9 cellular contexts compared by ENCODE assay signal in the genomic region with DNA sequence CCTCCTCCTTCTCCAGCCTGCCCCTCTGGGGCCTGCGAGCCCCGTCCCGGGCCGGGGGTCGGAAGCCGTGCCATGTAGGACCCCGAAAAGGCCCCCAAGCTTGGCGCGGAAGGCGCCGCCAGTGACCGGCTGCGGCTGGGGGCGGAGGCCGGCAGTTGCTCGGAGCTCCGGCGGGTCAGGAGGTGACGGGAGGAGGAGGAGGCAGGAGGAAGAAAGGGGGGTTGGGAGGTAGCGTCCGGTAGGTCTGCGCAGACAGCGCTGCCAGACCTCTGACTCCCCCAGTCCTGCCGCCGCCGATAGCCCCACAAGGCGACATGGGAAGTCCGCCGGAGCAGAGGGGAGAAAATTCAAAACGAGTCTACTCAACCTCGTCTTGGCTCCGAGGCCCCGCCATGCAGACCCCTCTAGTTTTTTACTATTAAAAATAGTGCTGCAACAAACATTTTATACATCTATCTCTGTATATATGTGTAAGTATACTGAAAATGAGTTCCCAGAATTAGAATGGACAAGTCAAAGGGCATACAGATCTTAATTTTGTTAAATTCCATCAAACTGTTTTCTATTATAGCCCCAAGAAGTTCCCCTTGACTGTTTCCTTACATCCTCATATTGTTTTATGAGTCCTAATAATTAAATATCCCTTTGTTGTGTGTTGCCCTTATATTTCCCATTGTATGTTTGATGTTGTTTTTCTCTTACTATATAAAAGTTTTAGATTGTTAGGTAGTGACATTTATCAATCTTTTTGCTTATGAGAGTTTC. TPM values are rescaled to one million over a fixed set of nuclear protein-coding genes. Genes with fewer than 3 reads are reported as not detected.
DNase-seq lines count a peak whose midpoint lies in the region; ATAC-seq and TF ChIP-seq lines count a peak whose summit lies in the region.
"Not testable (repeated sequence)": the region's sequence is repeated elsewhere in the genome, so short reads cannot be mapped to it uniquely, and the experiment has no call there.
"Had no signal": no experiment of that assay in that cellular context is flagged by ENCODE, and none has a peak within 500 bp of the region (broad histone marks: within the 10 kb centered on the region; RNA-seq: fewer than 3 reads in every experiment).

No MANE protein-coding gene starts in this region.

- not testable (repeated sequence) for TF ChIP-seq CTCF in RWPE2 (IDR thresholded peaks at IDR 0.05; ENCODE audit: poor library complexity, severe bottlenecking); gastrocnemius medialis (IDR thresholded peaks at IDR 0.05 in 4 of 5, conservative IDR thresholded peaks at IDR 0.05 in 1 of 5)

- peak overlapping the region; percentile 91 for H3K4me3 Mint-ChIP-seq in activated T-helper 1 cell treated with anti-CD3 and anti-CD28 coated beads, Interleukin-12 subunit alpha, Interleukin-12 subunit beta, Interleukin-2, Interleukin-4 antibody, amounts not matched to agents 30 ng/mL and 10 ng/mL and 1 ng/mL, durations not matched to agents 14 hours and 24 hours and 36 hours

- not testable (repeated sequence) for H3K36me3 ChIP-seq in ACC112 (ENCODE audit: insufficient read depth, low read length); RWPE2 (ENCODE audit: low read depth); endocrine pancreas (ENCODE audit: control insufficient read depth, insufficient read depth, low read length); gastrocnemius medialis

- not testable (repeated sequence) for H3K27me3 ChIP-seq in ACC112 (ENCODE audit: insufficient read depth, low read length); endocrine pancreas (ENCODE audit: control insufficient read depth, insufficient read depth, low read length); gastrocnemius medialis
- H3K27me3 ChIP-seq in RWPE2 (ENCODE audit: insufficient read depth, poor library complexity, severe bottlenecking) = peaks cover 19% of the 10 kb centered on the region

- peaks cover 30% of the 10 kb centered on the region for H3K27me3 Mint-ChIP-seq in activated T-helper 1 cell treated with anti-CD3 and anti-CD28 coated beads, Interleukin-12 subunit alpha, Interleukin-12 subunit beta, Interleukin-2, Interleukin-4 antibody, amounts not matched to agents 30 ng/mL and 10 ng/mL and 1 ng/mL, durations not matched to agents 14 hours and 24 hours and 36 hours (ENCODE audit: insufficient read depth)

- peaks cover 21% of the 10 kb centered on the region for H3K4me1 Mint-ChIP-seq in activated T-helper 1 cell treated with anti-CD3 and anti-CD28 coated beads, Interleukin-12 subunit alpha, Interleukin-12 subunit beta, Interleukin-2, Interleukin-4 antibody, amounts not matched to agents 30 ng/mL and 10 ng/mL and 1 ng/mL, durations not matched to agents 14 hours and 24 hours and 36 hours (ENCODE audit: low read depth)

- peak overlapping the region; percentile 83 for H2AFZ ChIP-seq in ACC112 (ENCODE audit: low read length, unreplicated experiment)

- not testable (repeated sequence) for H3K4me1 ChIP-seq in ACC112 (ENCODE audit: control insufficient read depth, insufficient read depth, low read length, unreplicated experiment); RWPE2 (ENCODE audit: insufficient read depth, poor library complexity, severe bottlenecking); endocrine pancreas (ENCODE audit: control insufficient read depth, insufficient read depth, low read length)
- H3K4me1 ChIP-seq in gastrocnemius medialis = peaks cover 9 to 16% of the 10 kb centered on the region in 2 donors

- H3K36me3 Mint-ChIP-seq in activated T-helper 1 cell treated with anti-CD3 and anti-CD28 coated beads, Interleukin-12 subunit alpha, Interleukin-12 subunit beta, Interleukin-2, Interleukin-4 antibody, amounts not matched to agents 30 ng/mL and 10 ng/mL and 1 ng/mL, durations not matched to agents 14 hours and 24 hours and 36 hours (ENCODE audit: low read depth) = not testable (repeated sequence)

- in situ Hi-C loops in gastrocnemius medialis (cut with MboI; ENCODE audit: low sequenced_read_pairs in 4 of 4) = loop anchor here in 1 of 4 donors (10.0 kb wide), 1 partner anchor 212 kb away; the partner anchor contains the start of gene WASL

- H3K9ac ChIP-seq in endocrine pancreas (ENCODE audit: control insufficient read depth, insufficient read depth, low read length) = not testable (repeated sequence)

- not testable (repeated sequence) for H3K9me3 ChIP-seq in RWPE2 (ENCODE audit: severe bottlenecking); endocrine pancreas (ENCODE audit: control insufficient read depth, low read length); gastrocnemius medialis

- H3K79me2 ChIP-seq in ACC112 (ENCODE audit: control insufficient read depth, insufficient read depth, low read length, unreplicated experiment) = not testable (repeated sequence)

- not testable (repeated sequence) for H3K27ac ChIP-seq in ACC112 (ENCODE audit: low read depth, low read length); RWPE2 (ENCODE audit: poor library complexity, severe bottlenecking); gastrocnemius medialis

- TF ChIP-seq POLR2A in gastrocnemius medialis (IDR thresholded peaks at IDR 0.05) = not testable (repeated sequence)

- not testable (repeated sequence) for H3K27ac Mint-ChIP-seq in activated T-helper 1 cell treated with anti-CD3 and anti-CD28 coated beads, Interleukin-12 subunit alpha, Interleukin-12 subunit beta, Interleukin-2, Interleukin-4 antibody, amounts not matched to agents 30 ng/mL and 10 ng/mL and 1 ng/mL, durations not matched to agents 14 hours and 24 hours and 36 hours

- intact Hi-C loops in activated T-helper 1 cell treated with anti-CD3 and anti-CD28 coated beads, Interleukin-12 subunit alpha, Interleukin-12 subunit beta, Interleukin-2, Interleukin-4 antibody, amounts not matched to agents 30 ng/mL and 10 ng/mL and 1 ng/mL, durations not matched to agents 14 hours and 24 hours and 36 hours (cut with micrococcal nuclease); gastrocnemius medialis (cut with DNase I; ENCODE audit: low total_unique reads): not testable (repeated sequence)

- peak overlapping the region; percentile 63 for H3K4me3 ChIP-seq in ACC112 (ENCODE audit: low read depth, low read length)
- H3K4me3 ChIP-seq in RWPE2 (ENCODE audit: severe bottlenecking) = not testable (repeated sequence)
- H3K4me3 ChIP-seq in endocrine pancreas (ENCODE audit: control insufficient read depth, insufficient read depth, low read length) = peak overlapping the region; percentile 75
- H3K4me3 ChIP-seq in gastrocnemius medialis = peak overlapping the region; percentile 23 to 50 (median 35)

- DNase-seq in RWPE2 (ENCODE audit: low spot score) = not testable (repeated sequence)
- DNase-seq in activated T-helper 1 cell treated with anti-CD3 and anti-CD28 coated beads, Interleukin-12 subunit alpha, Interleukin-12 subunit beta, Interleukin-2, Interleukin-4 antibody, amounts not matched to agents 30 ng/mL and 10 ng/mL and 1 ng/mL, durations not matched to agents 14 hours and 24 hours and 36 hours (ENCODE audit: low spot score) = peak; percentile 16
- DNase-seq in left kidney (ENCODE audit: low read depth, low spot score) (peak; percentile 23), gastrocnemius medialis (peak in 1 of 2 donors; percentile 30)

- ATAC-seq in GM19023 (IDR thresholded peaks at IDR 0.05; ENCODE audit: unreplicated experiment) = peak; percentile 24
- ATAC-seq in HG03095 (IDR thresholded peaks at IDR 0.05; ENCODE audit: unreplicated experiment) = peak; percentile 25
- peak; percentile 33; the same call in 2 of the 3 replicates for ATAC-seq in RWPE2 (ENCODE audit: low read depth)
- not testable (repeated sequence) for ATAC-seq in gastrocnemius medialis

- H3K9me3 Mint-ChIP-seq in activated T-helper 1 cell treated with anti-CD3 and anti-CD28 coated beads, Interleukin-12 subunit alpha, Interleukin-12 subunit beta, Interleukin-2, Interleukin-4 antibody, amounts not matched to agents 30 ng/mL and 10 ng/mL and 1 ng/mL, durations not matched to agents 14 hours and 24 hours and 36 hours = not testable (repeated sequence)

RNA-seq across cellular contexts. Expression of gene IQUB, which starts 1.4 kb away (rescaled TPM):
- total RNA-seq in activated T-helper 1 cell treated with anti-CD3 and anti-CD28 coated beads, Interleukin-12 subunit alpha, Interleukin-12 subunit beta, Interleukin-2, Interleukin-4 antibody, amounts not matched to agents 30 ng/mL and 10 ng/mL and 1 ng/mL, durations not matched to agents 14 hours and 24 hours and 36 hours = 0.44 TPM in 1 of 2 replicates, not detected in the other
- total RNA-seq in gastrocnemius medialis = under 1 TPM in 3 of 4 donors, not detected in 1; 0.15 to 0.42 (median 0.26) TPM
- total RNA-seq: esophagus mucosa had no signal

RNA-seq across cellular contexts. Expression of gene NDUFA5, which starts 24.6 kb away (rescaled TPM):
- total RNA-seq in activated T-helper 1 cell treated with anti-CD3 and anti-CD28 coated beads, Interleukin-12 subunit alpha, Interleukin-12 subunit beta, Interleukin-2, Interleukin-4 antibody, amounts not matched to agents 30 ng/mL and 10 ng/mL and 1 ng/mL, durations not matched to agents 14 hours and 24 hours and 36 hours = 49.4 and 51.5 TPM in 2 replicates
- 100 to 1,000 TPM in 3 of 4 donors, 10 to 100 TPM in 1; 82.8 to 148 (median 137) TPM for total RNA-seq in gastrocnemius medialis
